ENCODE assay signal across 12 cellular contexts in the genomic region with DNA sequence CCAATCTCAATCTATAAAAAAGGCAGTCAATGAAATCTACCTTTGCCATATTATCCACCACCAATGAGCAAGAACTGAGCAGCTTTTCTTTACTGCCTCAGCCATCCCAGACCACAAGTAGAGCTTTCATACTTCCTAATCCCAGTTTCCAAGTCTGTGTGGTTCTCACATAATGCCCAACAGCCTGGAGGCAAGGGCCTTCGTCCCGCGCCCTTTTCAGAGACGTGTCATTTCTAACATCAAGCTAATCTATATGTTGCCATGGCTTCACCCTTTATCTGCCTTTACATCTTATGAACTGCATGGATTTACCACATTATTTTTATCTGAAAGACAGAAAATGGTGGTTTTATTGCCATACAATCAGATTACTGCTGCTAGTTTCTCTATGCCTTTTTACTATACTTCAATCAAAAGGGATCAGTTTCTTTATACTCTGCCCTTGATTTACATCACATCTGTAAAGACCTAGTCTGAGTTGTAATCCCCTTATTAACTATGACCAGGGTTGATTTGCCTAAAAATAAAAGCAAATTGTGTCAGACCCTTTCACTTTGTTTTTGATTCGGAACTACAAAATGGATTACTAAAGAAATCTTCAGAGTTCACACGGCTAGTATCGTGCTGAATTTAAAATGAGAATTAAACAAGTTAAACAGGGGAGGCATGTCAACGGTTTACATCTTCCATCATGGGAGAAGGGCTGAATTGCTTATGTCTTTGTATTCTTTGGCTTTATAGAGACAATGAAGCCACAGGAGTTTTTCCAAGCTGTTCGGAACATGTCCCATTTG. TPM values are rescaled to one million over a fixed set of nuclear protein-coding genes. Genes with fewer than 3 reads are reported as not detected.
DNase-seq lines count a peak whose midpoint lies in the region; ATAC-seq and TF ChIP-seq lines count a peak whose summit lies in the region.
"Had no signal": no experiment of that assay in that cellular context is flagged by ENCODE, and none has a peak within 500 bp of the region (broad histone marks: within the 10 kb centered on the region; RNA-seq: fewer than 3 reads in every experiment).

No MANE protein-coding gene starts in this region.

- no peak for ATAC-seq in Right ventricle myocardium superior (ENCODE audit: poor library complexity)
- no peak for ATAC-seq in GM19328 (IDR thresholded peaks at IDR 0.05; ENCODE audit: unreplicated experiment)
- ATAC-seq: natural killer cell treated with Interleukin-12 subunit alpha and Interleukin-12 subunit beta and Interleukin-15 and Interleukin-18, amount 100 ng/mL, for 72 hours had no signal

- whole genome bisulfite sequencing in hepatocyte (ENCODE audit: low lambda C conversion rate, missing lambda C conversion rate): 52% methylated on average over 9 of the region's 9 CpGs

- H3K36me3 ChIP-seq in HEK293 (ENCODE audit: control insufficient read depth in 2 of 2, insufficient read depth in 1 of 2, low read length in 2 of 2) (peaks cover 0 to 13% of the 10 kb centered on the region in 2 experiments; a peak in 1 of 3 replicates), hepatocyte (replicated peaks; ENCODE audit: insufficient read depth, low read depth) (no peaks in the 10 kb centered on the region), skeletal muscle satellite cell (ENCODE audit: insufficient read depth, low read length) (no peaks in the 10 kb centered on the region)

- intact Hi-C loops in Right ventricle myocardium superior (cut with DNase I): loop anchor here (10.0 kb wide), 3 partner anchors 385 to 1955 kb away; no protein-coding TSS in a partner anchor

- DNase-seq in hepatocyte (ENCODE audit: low spot score) (no peak), NCI-H748 (lab: John Stamatoyannopoulos, UW; ENCODE audit: unreplicated experiment) (no peak), Right ventricle myocardium superior (no peak)
- no peak for DNase-seq in activated effector memory CD4-positive, alpha-beta T cell treated with Interleukin-2 at 50 U/mL for 16 hours
- DNase-seq: activated CD4-positive, alpha-beta T cell treated with anti-CD3 and anti-CD28 coated beads for 4 hours; NCI-H2029 had no signal

- POLR2A ChIA-PET in HEK293 (lab: Yijun Ruan, JAX): no interaction called here

- H3K4me2 ChIP-seq in hepatocyte (peak overlapping the region; percentile 71), skeletal muscle satellite cell (ENCODE audit: low read length) (peak overlapping the region; percentile 88)
- H3K4me2 ChIP-seq: KMS-11 had no signal

- H3K27me3 ChIP-seq in hepatocyte (no peaks in the 10 kb centered on the region), skeletal muscle satellite cell (ENCODE audit: control insufficient read depth, insufficient read depth, low read length) (no peaks in the 10 kb centered on the region)

- no peak for TF ChIP-seq CTCF in HEK293 (tag by site-specific recombination; IDR thresholded peaks at IDR 0.05)
- no peak for TF ChIP-seq CTCF in hepatocyte (IDR thresholded peaks at IDR 0.05; ENCODE audit: poor library complexity)

- H3K27ac ChIP-seq in HEK293 (ENCODE audit: extremely low read depth, low read depth, low read length): peak overlapping the region; percentile 71
- H3K27ac ChIP-seq in angular gyrus (ENCODE audit: low read depth, low read length): peak overlapping the region; percentile 37
- peak overlapping the region; percentile 79 for H3K27ac ChIP-seq in hepatocyte
- H3K27ac ChIP-seq: KMS-11 had no signal

- peaks cover 31% of the 10 kb centered on the region for H3K4me1 ChIP-seq in HEK293 (ENCODE audit: control insufficient read depth, insufficient read depth, low read length)
- peaks cover 59% of the 10 kb centered on the region for H3K4me1 ChIP-seq in hepatocyte (ENCODE audit: insufficient read depth)
- H3K4me1 ChIP-seq in skeletal muscle satellite cell (ENCODE audit: control insufficient read depth, insufficient read depth, low read length): peaks cover 11% of the 10 kb centered on the region

- CTCF ChIA-PET in HEK293 (lab: Yijun Ruan, JAX): interaction anchor here (0.6 to 1.5 kb wide), 4 partner anchors 58 to 1005 kb away, joined by 3 to 9 read pairs (median 4); no protein-coding TSS in a partner anchor

- H3K9ac ChIP-seq in skeletal muscle satellite cell (ENCODE audit: low read depth, low read length): no peak overlapping the region
- H3K9ac ChIP-seq: KMS-11 had no signal

- no peaks in the 10 kb centered on the region for H3K9me2 ChIP-seq in hepatocyte (replicated peaks; ENCODE audit: insufficient read depth)

- no peaks in the 10 kb centered on the region for H3K9me3 ChIP-seq in HEK293 (ENCODE audit: control insufficient read depth, insufficient read depth, low read depth, low read length)
- no peaks in the 10 kb centered on the region for H3K9me3 ChIP-seq in hepatocyte (ENCODE audit: low read depth)
- H3K9me3 ChIP-seq in skeletal muscle satellite cell (replicated peaks; ENCODE audit: low read length): no peaks in the 10 kb centered on the region

- H2AFZ ChIP-seq in hepatocyte: no peak overlapping the region

- peaks cover 34% of the 10 kb centered on the region for H4K20me1 ChIP-seq in hepatocyte (ENCODE audit: insufficient read depth, poor library complexity, severe bottlenecking)

- H3K4me3 ChIP-seq in HEK293 (ENCODE audit: low read depth, low read length) (no peak overlapping the region), hepatocyte (no peak overlapping the region), skeletal muscle satellite cell (ENCODE audit: low read length) (no peak overlapping the region)

- H3K79me2 ChIP-seq in hepatocyte: peaks cover 97% of the 10 kb centered on the region

TF ChIP-seq in HEK293, 187 proteins besides CTCF, POLR2A, EP300 and RAD21 (continues in another document):
- TF ChIP-seq ZNF473 (tag by site-specific recombination; IDR thresholded peaks at IDR 0.05) (no peak), HOXA7 (CRISPR knock-in tag; IDR thresholded peaks at IDR 0.05; ENCODE audit: borderline replicate concordance) (no peak), ZFP41 (tag by site-specific recombination; IDR thresholded peaks at IDR 0.05; ENCODE audit: borderline replicate concordance) (no peak), ZBTB17 (tag by site-specific recombination; IDR thresholded peaks at IDR 0.05) (0 out of 2 replicates have a peak, but pooled peaks have one; percentile 14), ZBTB1 (tag by site-specific recombination; IDR thresholded peaks at IDR 0.05) (no peak), MYNN (tag by site-specific recombination; IDR thresholded peaks at IDR 0.05; ENCODE audit: borderline replicate concordance) (no peak), ZSCAN30 (tag by site-specific recombination; IDR thresholded peaks at IDR 0.05) (peak; percentile 28; the same call in 1 of the 2 replicates), KLF10 (tag by site-specific recombination; IDR thresholded peaks at IDR 0.05) (no peak), ZNF18 (tag by site-specific recombination; IDR thresholded peaks at IDR 0.05) (peak; percentile 44; the same call in 1 of the 2 replicates), ZNF629 (tag by site-specific recombination; IDR thresholded peaks at IDR 0.05) (peak; percentile 12; the same call in 1 of the 2 replicates)
- TF ChIP-seq, protein P1, sequence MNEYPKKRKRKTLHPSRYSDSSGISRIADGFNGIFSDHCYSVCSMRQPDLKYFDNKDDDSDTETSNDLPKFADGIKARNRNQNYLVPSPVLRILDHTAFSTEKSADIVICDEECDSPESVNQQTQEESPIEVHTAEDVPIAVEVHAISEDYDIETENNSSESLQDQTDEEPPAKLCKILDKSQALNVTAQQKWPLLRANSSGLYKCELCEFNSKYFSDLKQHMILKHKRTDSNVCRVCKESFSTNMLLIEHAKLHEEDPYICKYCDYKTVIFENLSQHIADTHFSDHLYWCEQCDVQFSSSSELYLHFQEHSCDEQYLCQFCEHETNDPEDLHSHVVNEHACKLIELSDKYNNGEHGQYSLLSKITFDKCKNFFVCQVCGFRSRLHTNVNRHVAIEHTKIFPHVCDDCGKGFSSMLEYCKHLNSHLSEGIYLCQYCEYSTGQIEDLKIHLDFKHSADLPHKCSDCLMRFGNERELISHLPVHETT (tag by site-specific recombination; IDR thresholded peaks at IDR 0.05): no peak
- TF ChIP-seq, protein P2, sequence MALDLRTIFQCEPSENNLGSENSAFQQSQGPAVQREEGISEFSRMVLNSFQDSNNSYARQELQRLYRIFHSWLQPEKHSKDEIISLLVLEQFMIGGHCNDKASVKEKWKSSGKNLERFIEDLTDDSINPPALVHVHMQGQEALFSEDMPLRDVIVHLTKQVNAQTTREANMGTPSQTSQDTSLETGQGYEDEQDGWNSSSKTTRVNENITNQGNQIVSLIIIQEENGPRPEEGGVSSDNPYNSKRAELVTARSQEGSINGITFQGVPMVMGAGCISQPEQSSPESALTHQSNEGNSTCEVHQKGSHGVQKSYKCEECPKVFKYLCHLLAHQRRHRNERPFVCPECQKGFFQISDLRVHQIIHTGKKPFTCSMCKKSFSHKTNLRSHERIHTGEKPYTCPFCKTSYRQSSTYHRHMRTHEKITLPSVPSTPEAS (tag by site-specific recombination; IDR thresholded peaks at IDR 0.05): no peak

RNA-seq across cellular contexts. Expression of gene EFNB2, which starts 5.8 kb away (rescaled TPM):
- total RNA-seq in hepatocyte: 59.6 and 63.3 TPM in 2 replicates
- 57.7 and 62.4 TPM in 2 replicates for polyA plus RNA-seq in hepatocyte
- 4.6 and 6.1 TPM in 2 replicates for total RNA-seq in skeletal muscle satellite cell (2012; rRNA removed)
- 8.4 TPM for total RNA-seq in Right ventricle myocardium superior

RNA-seq across cellular contexts. Expression of gene ARGLU1, which starts 38.3 kb away (rescaled TPM):
- total RNA-seq in hepatocyte (104 and 126 TPM in 2 replicates), Right ventricle myocardium superior (25.6 TPM)
- polyA plus RNA-seq in hepatocyte: 121 and 168 TPM in 2 replicates
- total RNA-seq in skeletal muscle satellite cell (2012; rRNA removed): 25.3 and 36.0 TPM in 2 replicates
